7 cellular contexts compared by ENCODE assay signal in the genomic region with DNA sequence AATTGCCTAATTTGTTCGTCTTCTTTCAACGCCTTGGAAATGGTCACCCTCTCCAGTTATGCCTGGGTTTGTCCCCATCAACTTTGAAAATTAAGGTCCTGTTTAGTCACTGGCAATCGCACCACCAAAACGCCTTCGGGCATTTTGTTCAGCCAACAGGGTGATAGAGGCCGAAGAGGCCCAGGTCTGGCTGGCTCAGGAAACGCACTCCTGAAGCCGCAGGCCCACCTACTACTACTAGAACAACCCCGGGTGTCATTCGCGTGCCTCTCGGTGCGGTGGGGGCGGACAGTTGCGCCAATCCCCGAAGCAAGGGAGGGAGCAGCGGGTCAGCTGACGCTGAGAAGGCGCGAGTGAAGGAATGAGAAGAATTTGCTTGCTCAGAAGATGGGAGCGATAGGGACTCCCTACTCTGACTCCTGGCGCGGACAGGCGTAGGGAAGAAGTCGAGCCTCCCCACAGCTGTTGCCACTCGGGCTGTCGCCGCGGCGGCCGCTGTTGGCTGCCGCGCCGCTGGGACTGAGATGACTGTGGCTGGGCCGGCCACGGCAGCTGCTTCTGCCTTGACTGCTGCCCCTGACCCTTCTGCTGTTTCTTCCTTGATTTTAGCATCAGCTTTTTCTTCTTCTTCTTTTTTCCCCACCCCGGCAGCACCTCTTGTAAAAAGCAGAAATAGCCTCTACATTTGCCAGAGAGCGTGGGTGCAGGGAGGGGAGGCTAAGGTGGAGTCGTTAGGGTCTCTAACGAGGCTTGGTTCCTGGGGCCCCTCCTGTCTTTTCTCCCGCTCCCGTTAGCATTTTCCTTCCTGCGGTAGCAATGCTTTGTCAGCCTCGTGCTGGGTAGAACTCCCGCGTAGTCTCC.
DNase-seq lines count a peak whose midpoint lies in the region; ATAC-seq and TF ChIP-seq lines count a peak whose summit lies in the region.

No MANE protein-coding gene starts in this region.

- peak; percentile 77 for ATAC-seq in HG02678 (IDR thresholded peaks at IDR 0.05; ENCODE audit: unreplicated experiment)
- ATAC-seq in GM18873 (IDR thresholded peaks at IDR 0.05; ENCODE audit: low FRiP score, unreplicated experiment), result no peak
- ATAC-seq in HG02840 (IDR thresholded peaks at IDR 0.05; ENCODE audit: low FRiP score, unreplicated experiment), result no peak

- peak overlapping the region; percentile 88 for H4K8ac ChIP-seq in trophoblast cell (ENCODE audit: low read depth, low read length)

- no peaks in the 10 kb centered on the region for H3K27me3 ChIP-seq in left ventricle myocardium inferior (ENCODE audit: low read depth)
- H3K27me3 ChIP-seq in trophoblast cell (ENCODE audit: insufficient read depth, low read length), result no peaks in the 10 kb centered on the region

- no peaks in the 10 kb centered on the region for H3K9me3 ChIP-seq in left ventricle myocardium inferior (replicated peaks)
- no peaks in the 10 kb centered on the region for H3K9me3 ChIP-seq in trophoblast cell (ENCODE audit: insufficient read depth, low read depth, low read length)

- H4K91ac ChIP-seq in trophoblast cell (ENCODE audit: low read depth, low read length), result peak overlapping the region; percentile 90

- no peak overlapping the region for H4K12ac ChIP-seq in trophoblast cell (ENCODE audit: low read depth, low read length)

- peak overlapping the region; percentile 83 for H3K14ac ChIP-seq in trophoblast cell (ENCODE audit: low read length)

- H3K23ac ChIP-seq in trophoblast cell (ENCODE audit: low read length), result no peak overlapping the region

- H2AFZ ChIP-seq in trophoblast cell (ENCODE audit: insufficient read depth, low read length, poor library complexity), result peak overlapping the region; percentile 50

- peak overlapping the region; percentile 94 for H2BK12ac ChIP-seq in trophoblast cell (ENCODE audit: low read length)

- peak overlapping the region; percentile 51 for H3K4ac ChIP-seq in trophoblast cell (ENCODE audit: low read depth, low read length)

- H3K4me1 ChIP-seq in left ventricle myocardium inferior, result peaks cover 22% of the 10 kb centered on the region
- H3K4me1 ChIP-seq in trophoblast cell (ENCODE audit: control insufficient read depth in 1 of 2, insufficient read depth in 2 of 2, low read length in 2 of 2), result peaks cover 0 to 3% of the 10 kb centered on the region in 2 experiments

- no peak for TF ChIP-seq CTCF in left ventricle myocardium inferior (IDR thresholded peaks at IDR 0.05; ENCODE audit: borderline replicate concordance)

- no peaks in the 10 kb centered on the region for H3K79me2 ChIP-seq in trophoblast cell (ENCODE audit: control insufficient read depth, insufficient read depth, low read length, poor library complexity)

- DNase-seq in amygdala (lab: John Stamatoyannopoulos, UW) (peak in 52 of 56 donors; percentile 4 to 72 (median 38)), left ventricle myocardium inferior (peak; percentile 75), trophoblast cell (peak; percentile 84 to 88), DMS79 (lab: John Stamatoyannopoulos, UW) (no peak)

- H2BK120ac ChIP-seq in trophoblast cell (ENCODE audit: insufficient read depth, low read length, poor library complexity), result peak overlapping the region; percentile 95

- peak overlapping the region; percentile 51 for H3K4me2 ChIP-seq in trophoblast cell (ENCODE audit: low read length)

- peak overlapping the region; percentile 68 for H3K18ac ChIP-seq in trophoblast cell (ENCODE audit: low read length)

- H3K9ac ChIP-seq in trophoblast cell (ENCODE audit: low read length), result peak overlapping the region; percentile 2

- peak overlapping the region; percentile 96 for H2BK5ac ChIP-seq in trophoblast cell (ENCODE audit: low read depth, low read length, poor library complexity)

- no CpG with 5 or more reads among the region's 46 CpGs for WGBS in trophoblast cell (ENCODE audit: extremely low coverage, insufficient coverage, insufficient read length)

- H3K36me3 ChIP-seq in left ventricle myocardium inferior (no peaks in the 10 kb centered on the region), trophoblast cell (ENCODE audit: control insufficient read depth in 1 of 2, insufficient read depth in 2 of 2, low read length in 2 of 2) (no peaks in the 10 kb centered on the region)

- peaks cover 6% of the 10 kb centered on the region for H3K79me1 ChIP-seq in trophoblast cell (ENCODE audit: low read length)

- peak overlapping the region; percentile 24 for H2AK5ac ChIP-seq in trophoblast cell (ENCODE audit: low read length)

- intact Hi-C loops in left ventricle myocardium inferior (cut with micrococcal nuclease), result loop anchor here (10.0 kb wide), 2 partner anchors 387 to 717 kb away; a partner anchor contains a TSS

- H3K27ac ChIP-seq in left ventricle myocardium inferior (replicated peaks), result peak overlapping the region; percentile 87
- peak overlapping the region; percentile 91 for H3K27ac ChIP-seq in trophoblast cell (ENCODE audit: low read depth, low read length)

- peak overlapping the region; percentile 64 for H3K4me3 ChIP-seq in left ventricle myocardium inferior
- H3K4me3 ChIP-seq in trophoblast cell (ENCODE audit: low read depth, low read length), result no peak overlapping the region
